ENCODE assay signal across 1 cellular context in genomic region chr5:172006378-172007152, GRCh38.
A peak's percentile ranks its signal among the peaks of the same experiment; 100 is the strongest.
TF ChIP-seq lines count a peak whose summit lies in the region.

FBXW11 (minus strand) TSS chr5:172006638; CDS start chr5:172006502, 136 bp downstream.

TF ChIP-seq in HepG2, 621 proteins besides CTCF, POLR2A, EP300 and RAD21 (continued from another document):
- TF ChIP-seq SNAPC4 (CRISPR knock-in tag; IDR thresholded peaks at IDR 0.05) (peak; percentile 91), ZNF501 (CRISPR knock-in tag; IDR thresholded peaks at IDR 0.05) (peak; percentile 97), POGK (CRISPR knock-in tag; conservative IDR thresholded peaks at IDR 0.05) (peak; percentile 81), ZNF562 (CRISPR knock-in tag; IDR thresholded peaks at IDR 0.05; ENCODE audit: borderline replicate concordance) (no peak), ATM (IDR thresholded peaks at IDR 0.05; ENCODE audit: borderline replicate concordance) (no peak), FOXO4 (CRISPR knock-in tag; conservative IDR thresholded peaks at IDR 0.05) (no peak), HNRNPH1 (optimal IDR thresholded peaks at IDR 0.05; ENCODE audit: low read depth, low read length) (peak; percentile 83), SP5 (CRISPR knock-in tag; IDR thresholded peaks at IDR 0.05; ENCODE audit: borderline replicate concordance, low read depth) (peak; percentile 44; the same call in 1 of the 2 replicates), BHLHE40 (IDR thresholded peaks at IDR 0.05; ENCODE audit: low read length) (no peak), HBP1 (CRISPR knock-in tag; IDR thresholded peaks at IDR 0.05; ENCODE audit: low read depth) (0 out of 2 replicates have a peak, but pooled peaks have one; percentile 27), ZBTB4 (CRISPR knock-in tag; IDR thresholded peaks at IDR 0.05; ENCODE audit: borderline replicate concordance) (no peak), ATAD3A (CRISPR knock-in tag; IDR thresholded peaks at IDR 0.05) (no peak), ZNF225 (CRISPR knock-in tag; IDR thresholded peaks at IDR 0.05) (0 out of 2 replicates have a peak, but pooled peaks have one; percentile 46), CSRNP1 (CRISPR knock-in tag; IDR thresholded peaks at IDR 0.05) (peak; percentile 57), NR1H2 (CRISPR knock-in tag; IDR thresholded peaks at IDR 0.05; ENCODE audit: borderline replicate concordance, low read depth) (peak; percentile 82; the same call in 1 of the 2 replicates), ZNF788 (CRISPR knock-in tag; IDR thresholded peaks at IDR 0.05; ENCODE audit: borderline replicate concordance) (peak; percentile 21; the same call in 1 of the 2 replicates), PTBP1 (IDR thresholded peaks at IDR 0.05; ENCODE audit: low read depth, low read length, poor library complexity, severe bottlenecking) (no peak), ZNF580 (CRISPR knock-in tag; IDR thresholded peaks at IDR 0.05; ENCODE audit: borderline replicate concordance, low read depth) (no peak; the same call in 1 of the 2 replicates), ARID4A (CRISPR knock-in tag; IDR thresholded peaks at IDR 0.05; ENCODE audit: borderline replicate concordance) (peak; percentile 91), GABPA (IDR thresholded peaks at IDR 0.05; ENCODE audit: low read depth, low read length) (peak; percentile 91), GABPA (CRISPR knock-in tag; IDR thresholded peaks at IDR 0.05; ENCODE audit: low read depth) (peak; percentile 96)
